ENCODE assay signal across 9 cellular contexts in genomic region chr12:131831635-131832041, GRCh38. TPM values are rescaled to one million over a fixed set of nuclear protein-coding genes. Genes with fewer than 3 reads are reported as not detected.
A peak's percentile ranks its signal among the peaks of the same experiment; 100 is the strongest.
DNase-seq lines count a peak whose midpoint lies in the region; ATAC-seq and TF ChIP-seq lines count a peak whose summit lies in the region.
"Had no signal": no experiment of that assay in that cellular context is flagged by ENCODE, and none has a peak within 500 bp of the region (broad histone marks: within the 10 kb centered on the region; RNA-seq: fewer than 3 reads in every experiment).

No MANE protein-coding gene starts in this region.

- DNase-seq in DMS53 treated with DMSO at 0.1 percent for 48 hours (lab: John Stamatoyannopoulos, UW; ENCODE audit: unreplicated experiment), result peak; percentile 48
- DNase-seq in NCI-H460 (ENCODE audit: extremely low read depth, low read depth), result peak; percentile 41
- peak; percentile 51 for DNase-seq in ecto neural progenitor cell (ENCODE audit: low spot score)
- no peak for DNase-seq in activated T-cell treated with anti-CD3 and anti-CD28 coated beads, Interleukin-2, amount 50 U/mL, for 24 hours
- no peak for DNase-seq in omental fat pad (ENCODE audit: low spot score)
- DNase-seq in 8988T, result no peak

- H3K9me3 Mint-ChIP-seq in activated T-cell treated with anti-CD3 and anti-CD28 coated beads, Interleukin-2, amount 50 U/mL, for 24 hours, result no peaks in the 10 kb centered on the region
- H3K9me3 Mint-ChIP-seq: T-helper 1 cell treated with Interleukin-12 subunit alpha and Interleukin-12 subunit beta and Interleukin-4 antibody, amounts not matched to agents 30 μg/mL and 1 μg/mL, for 36 hours had no signal

- H3K27me3 ChIP-seq in rectal smooth muscle tissue (ENCODE audit: control insufficient read depth, insufficient read depth, low read length), result peaks cover 24% of the 10 kb centered on the region

- H3K4me3 ChIP-seq in rectal smooth muscle tissue (ENCODE audit: low read length), result peak overlapping the region; percentile 55

- ATAC-seq in HG03469 (IDR thresholded peaks at IDR 0.05; ENCODE audit: unreplicated experiment), result no peak
- ATAC-seq in omental fat pad (ENCODE audit: low FRiP score), result no peak

- TF ChIP-seq CTCF in omental fat pad (IDR thresholded peaks at IDR 0.05), result no peak

- H3K27me3 Mint-ChIP-seq in activated T-cell treated with anti-CD3 and anti-CD28 coated beads, Interleukin-2, amount 50 U/mL, for 24 hours, result peaks cover 43% of the 10 kb centered on the region

- H3K27ac Mint-ChIP-seq in activated T-cell treated with anti-CD3 and anti-CD28 coated beads, Interleukin-2, amount 50 U/mL, for 24 hours, result no peak overlapping the region
- H3K27ac Mint-ChIP-seq: T-helper 1 cell treated with Interleukin-12 subunit alpha and Interleukin-12 subunit beta and Interleukin-4 antibody, amounts not matched to agents 30 μg/mL and 1 μg/mL, for 36 hours had no signal

- peaks cover 5% of the 10 kb centered on the region for H3K4me1 ChIP-seq in rectal smooth muscle tissue (ENCODE audit: control insufficient read depth, insufficient read depth, low read length)

- H3K27ac ChIP-seq in rectal smooth muscle tissue (ENCODE audit: low read depth, low read length), result peak overlapping the region; percentile 3

- no peak overlapping the region for H3K9ac ChIP-seq in rectal smooth muscle tissue (ENCODE audit: low read length)

- H3K4me1 Mint-ChIP-seq in activated T-cell treated with anti-CD3 and anti-CD28 coated beads, Interleukin-2, amount 50 U/mL, for 24 hours (ENCODE audit: low read depth), result peaks cover 14% of the 10 kb centered on the region

- no peak overlapping the region for H3K4me3 Mint-ChIP-seq in activated T-cell treated with anti-CD3 and anti-CD28 coated beads, Interleukin-2, amount 50 U/mL, for 24 hours
- H3K4me3 Mint-ChIP-seq: T-helper 1 cell treated with Interleukin-12 subunit alpha and Interleukin-12 subunit beta and Interleukin-4 antibody, amounts not matched to agents 30 μg/mL and 1 μg/mL, for 36 hours had no signal

- H3K36me3 ChIP-seq in rectal smooth muscle tissue (ENCODE audit: control insufficient read depth, insufficient read depth, low read length), result no peaks in the 10 kb centered on the region

- no peaks in the 10 kb centered on the region for H3K36me3 Mint-ChIP-seq in activated T-cell treated with anti-CD3 and anti-CD28 coated beads, Interleukin-2, amount 50 U/mL, for 24 hours (ENCODE audit: low read depth)

RNA-seq across cellular contexts. Expression of gene MMP17, which starts 3.4 kb away (rescaled TPM):
- 32.6 and 38.8 TPM in 2 replicates for total RNA-seq in NCI-H460 (2014; rRNA removed; shearing (Covaris generic))
- polyA plus RNA-seq in NCI-H460 (2014; cell fraction: nucleus; rRNA removed), result 72.8 and 98.6 TPM in 2 replicates
- total RNA-seq in omental fat pad, result 10 to 100 TPM in 1 of 4 donors, 1 to 10 TPM in 3; 2.3 to 10.9 (median 3.0) TPM

Comparison
In these comparisons a context has a peak if more than half of its experiments do, and no peak if none do; other contexts are left out.
1. DNase-seq: peak in DMS53 treated with DMSO at 0.1 percent for 48 hours (single experiment), NCI-H460 (single experiment) and ecto neural progenitor cell (single experiment); none in activated T-cell treated with anti-CD3 and anti-CD28 coated beads, Interleukin-2, amount 50 U/mL, for 24 hours (single experiment), omental fat pad (single experiment) and 8988T (single experiment).